In the genomic region with DNA sequence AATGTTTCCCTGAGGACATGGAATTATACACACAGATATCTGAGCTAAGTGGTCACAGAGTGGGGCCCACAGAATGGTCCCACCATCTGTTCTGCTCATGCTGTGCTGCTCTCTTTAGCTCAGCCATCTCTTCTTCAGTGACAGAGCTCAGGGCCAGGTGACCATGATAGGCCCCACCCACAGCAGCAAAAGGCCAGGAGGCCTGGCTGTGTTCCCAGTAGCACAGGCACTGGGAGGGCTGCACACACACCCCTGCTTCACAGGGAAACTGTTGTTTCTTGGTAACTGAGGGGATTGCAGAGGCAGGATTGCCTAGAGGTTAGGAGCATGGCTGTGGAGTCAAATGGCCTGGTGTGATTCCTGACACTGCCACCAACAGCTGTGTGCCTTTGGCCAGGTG, we compare ENCODE assay signal across 14 cellular contexts. TPM values are rescaled to one million over a fixed set of nuclear protein-coding genes. Genes with fewer than 3 reads are reported as not detected.
DNase-seq lines count a peak whose midpoint lies in the region; ATAC-seq and TF ChIP-seq lines count a peak whose summit lies in the region.
"Had no signal": no experiment of that assay in that cellular context is flagged by ENCODE, and none has a peak within 500 bp of the region (broad histone marks: within the 10 kb centered on the region; RNA-seq: fewer than 3 reads in every experiment).

No MANE protein-coding gene starts in this region.

- H3K4me1 ChIP-seq in body of pancreas = peaks cover 41% of the 10 kb centered on the region
- peaks cover 5% of the 10 kb centered on the region for H3K4me1 ChIP-seq in parathyroid adenoma

- H3K27me3 ChIP-seq in body of pancreas = no peaks in the 10 kb centered on the region
- H3K27me3 ChIP-seq in parathyroid adenoma (ENCODE audit: control insufficient read depth, insufficient read depth, low read length) = no peaks in the 10 kb centered on the region

- H3K36me3 ChIP-seq in body of pancreas (replicated peaks in 1 of 2; ENCODE audit: insufficient read depth in 1 of 2, low read depth in 2 of 2) (no peaks in the 10 kb centered on the region), parathyroid adenoma (ENCODE audit: control insufficient read depth, insufficient read depth, low read length) (no peaks in the 10 kb centered on the region)

- peak overlapping the region; percentile 65 for H2AFZ ChIP-seq in parathyroid adenoma
- H2AFZ ChIP-seq: GM23248 had no signal

- H3K4me3 ChIP-seq in body of pancreas (no peak overlapping the region), parathyroid adenoma (ENCODE audit: low read depth, low read length) (no peak overlapping the region)
- H3K4me3 ChIP-seq: GM23248 had no signal

- H3K9ac ChIP-seq in parathyroid adenoma = no peak overlapping the region
- H3K9ac ChIP-seq: GM23248 had no signal

- TF ChIP-seq CTCF in body of pancreas (IDR thresholded peaks at IDR 0.05) = no peak
- no peak for TF ChIP-seq CTCF in parathyroid adenoma (IDR thresholded peaks at IDR 0.05)

- no peaks in the 10 kb centered on the region for H3K79me2 ChIP-seq in parathyroid adenoma

- H3K9me3 ChIP-seq in body of pancreas = no peaks in the 10 kb centered on the region
- no peaks in the 10 kb centered on the region for H3K9me3 ChIP-seq in parathyroid adenoma (ENCODE audit: control insufficient read depth, low read length)

- peak; percentile 56 for ATAC-seq in body of pancreas
- no peak for ATAC-seq in GM21528 (IDR thresholded peaks at IDR 0.05; ENCODE audit: low FRiP score, unreplicated experiment)

- no peak overlapping the region for H3K4me2 ChIP-seq in parathyroid adenoma (ENCODE audit: low read length)

- peak; percentile 9 for DNase-seq in NCI-H2227 (lab: John Stamatoyannopoulos, UW; ENCODE audit: unreplicated experiment)
- no peak for DNase-seq in NCI-H2227 treated with DMSO at 0.1 percent for 48 hours (lab: John Stamatoyannopoulos, UW)
- peak; percentile 87 for DNase-seq in NCI-H2171 treated with DMSO at 0.1 percent for 48 hours (lab: John Stamatoyannopoulos, UW)
- peak; percentile 67 to 86 (median 78) for DNase-seq in body of pancreas
- DNase-seq in SK-N-DZ (ENCODE audit: low spot score) = no peak
- no peak for DNase-seq in amniotic stem cell (lab: John Stamatoyannopoulos, UW)
- DNase-seq: activated naive CD8-positive, alpha-beta T cell treated with anti-CD3 and anti-CD28 coated beads for 36 hours; cortex of kidney; GM23248; NCI-H1436 treated with DMSO at 0.1 percent for 48 hours; stimulated activated CD4-positive, alpha-beta T cell treated with anti-CD3 and anti-CD28 coated beads, Interleukin-1b, Interleukin-23, amount 100 ng/mL, for 48 hours had no signal

- H3K27ac ChIP-seq in body of pancreas = peak overlapping the region; percentile 25 to 63 (median 31)
- no peak overlapping the region for H3K27ac ChIP-seq in parathyroid adenoma
- H3K27ac ChIP-seq: GM23248 had no signal

- intact Hi-C loops in body of pancreas (cut with DNase I) = no loop called here

- TF ChIP-seq POLR2A in body of pancreas (IDR thresholded peaks at IDR 0.05) = peak in 1 of 3 donors; percentile 32

RNA-seq across cellular contexts. Expression of gene FBXW12, which starts 4.8 kb away (rescaled TPM):
- total RNA-seq in body of pancreas = 10 to 100 TPM in 1 of 2 donors, 1 to 10 TPM in 1; 3.4 to 23.7 TPM
- polyA plus RNA-seq in SK-N-DZ (2014; cell fraction: cytosol; rRNA removed) = 0.12 TPM in 1 of 2 replicates, not detected in the other
- 0.53 and 1.3 TPM in 2 replicates for polyA plus RNA-seq in SK-N-DZ (2014; cell fraction: nucleus; rRNA removed)
- total RNA-seq: activated naive CD8-positive, alpha-beta T cell treated with anti-CD3 and anti-CD28 coated beads for 36 hours; GM23248 had no signal
- polyA plus RNA-seq: GM23248 had no signal

RNA-seq across cellular contexts. Expression of gene SPINK8, which starts 33.7 kb away (rescaled TPM):
- total RNA-seq in body of pancreas = not detected
- polyA plus RNA-seq in SK-N-DZ (2014; cell fraction: cytosol; rRNA removed) = not detected in 2 replicates
- polyA plus RNA-seq in SK-N-DZ (2014; cell fraction: nucleus; rRNA removed) = not detected in 2 replicates
- total RNA-seq: activated naive CD8-positive, alpha-beta T cell treated with anti-CD3 and anti-CD28 coated beads for 36 hours; GM23248; progenitor cell of endocrine pancreas had no signal
- polyA plus RNA-seq: GM23248 had no signal

Comparison
In these comparisons a context has a peak if more than half of its experiments do, and no peak if none do; other contexts are left out.
1. DNase-seq: peak in NCI-H2227 (single experiment), NCI-H2171 treated with DMSO at 0.1 percent for 48 hours (single experiment) and body of pancreas (4 of 4); none in NCI-H2227 treated with DMSO at 0.1 percent for 48 hours (single experiment), SK-N-DZ (single experiment) and amniotic stem cell (single experiment).